17 cellular contexts compared by ENCODE assay signal in genomic region chr12:8156416-8156815, GRCh38. TPM values are rescaled to one million over a fixed set of nuclear protein-coding genes. Genes with fewer than 3 reads are reported as not detected.
DNase-seq lines count a peak whose midpoint lies in the region; ATAC-seq and TF ChIP-seq lines count a peak whose summit lies in the region.
"Had no signal": no experiment of that assay in that cellular context is flagged by ENCODE, and none has a peak within 500 bp of the region (broad histone marks: within the 10 kb centered on the region; RNA-seq: fewer than 3 reads in every experiment).

No MANE protein-coding gene starts in this region.

- H3K36me3 ChIP-seq in RWPE2 (ENCODE audit: low read depth) (no peaks in the 10 kb centered on the region), vagina (no peaks in the 10 kb centered on the region)
- H3K36me3 ChIP-seq: gastroesophageal sphincter had no signal

- H3K36me3 Mint-ChIP-seq in osteocyte (ENCODE audit: unreplicated experiment): no peaks in the 10 kb centered on the region

- H3K4me1 ChIP-seq in RWPE2 (ENCODE audit: insufficient read depth, poor library complexity, severe bottlenecking): peaks cover 14% of the 10 kb centered on the region
- no peaks in the 10 kb centered on the region for H3K4me1 ChIP-seq in vagina
- H3K4me1 ChIP-seq: gastroesophageal sphincter had no signal

- H3K4me3 Mint-ChIP-seq in osteocyte (ENCODE audit: unreplicated experiment): no peak overlapping the region
- H3K4me3 Mint-ChIP-seq: nephron had no signal

- no peaks in the 10 kb centered on the region for H3K9me3 ChIP-seq in RWPE2 (ENCODE audit: severe bottlenecking)
- no peaks in the 10 kb centered on the region for H3K9me3 ChIP-seq in vagina
- H3K9me3 ChIP-seq: gastroesophageal sphincter had no signal

- H3K4me1 Mint-ChIP-seq in osteocyte (ENCODE audit: unreplicated experiment): peaks cover 28% of the 10 kb centered on the region
- H3K4me1 Mint-ChIP-seq: nephron had no signal

- TF ChIP-seq CTCF in RWPE2 (IDR thresholded peaks at IDR 0.05; ENCODE audit: poor library complexity, severe bottlenecking) (no peak), osteocyte (IDR thresholded peaks at IDR 0.05) (no peak), vagina (IDR thresholded peaks at IDR 0.05) (no peak), GM10248 (IDR thresholded peaks at IDR 0.05; ENCODE audit: control extremely low read depth, extremely low read depth, low read depth, missing control alignments) (no peak)

- H3K27ac Mint-ChIP-seq in osteocyte (ENCODE audit: unreplicated experiment): peak overlapping the region; percentile 80

- CTCF ChIA-PET in GM10248 (lab: Yijun Ruan, JAX): no interaction called here

- 0 out of 3 replicates have a peak, but pooled peaks have one; percentile 25 for ATAC-seq in RWPE2 (ENCODE audit: low read depth)
- ATAC-seq: gastroesophageal sphincter, GM12878 had no signal

- H3K27me3 Mint-ChIP-seq in osteocyte (ENCODE audit: unreplicated experiment): no peaks in the 10 kb centered on the region

- peak; percentile 66 for DNase-seq in CD1c-positive myeloid dendritic cell (ENCODE audit: extremely low spot score)
- no peak for DNase-seq in RWPE2 (ENCODE audit: low spot score)
- peak; percentile 5 for DNase-seq in glomerular visceral epithelial cell (ENCODE audit: extremely low spot score)
- DNase-seq in osteocyte (ENCODE audit: extremely low spot score, unreplicated experiment): no peak
- DNase-seq in vagina (ENCODE audit: extremely low spot score in 2 of 2): no peak
- no peak for DNase-seq in caudate nucleus (lab: John Stamatoyannopoulos, UW)
- DNase-seq in GM03348 (ENCODE audit: low spot score): no peak
- DNase-seq in GM10248 (ENCODE audit: extremely low spot score): no peak
- DNase-seq: activated effector memory CD4-positive, alpha-beta T cell treated with Interleukin-2 at 50 U/mL for 16 hours; COR-L47; NCI-H1092; NCI-H2081 treated with DMSO at 0.1 percent for 48 hours; NCI-H524 treated with DMSO at 0.1 percent for 48 hours; T-helper 9 cell had no signal

- intact Hi-C loops in vagina (cut with DNase I): no loop called here

- no peak overlapping the region for H3K4me3 ChIP-seq in RWPE2 (ENCODE audit: severe bottlenecking)
- H3K4me3 ChIP-seq in vagina: no peak overlapping the region
- H3K4me3 ChIP-seq: gastroesophageal sphincter, GM12878 had no signal

- POLR2A ChIA-PET in GM10248 (lab: Yijun Ruan, JAX): no interaction called here

- H3K9me3 Mint-ChIP-seq in osteocyte (ENCODE audit: unreplicated experiment): peaks cover 3% of the 10 kb centered on the region
- H3K9me3 Mint-ChIP-seq: nephron had no signal

- H3K27ac ChIP-seq in RWPE2 (ENCODE audit: poor library complexity, severe bottlenecking): peak overlapping the region; percentile 76
- H3K27ac ChIP-seq in vagina: no peak overlapping the region
- no peak overlapping the region for H3K27ac ChIP-seq in caudate nucleus (ENCODE audit: low read depth, low read length)
- H3K27ac ChIP-seq: gastroesophageal sphincter had no signal

- TF ChIP-seq POLR2A in vagina (IDR thresholded peaks at IDR 0.05): no peak

- no peaks in the 10 kb centered on the region for H3K27me3 ChIP-seq in RWPE2 (ENCODE audit: insufficient read depth, poor library complexity, severe bottlenecking)
- H3K27me3 ChIP-seq in vagina: no peaks in the 10 kb centered on the region
- H3K27me3 ChIP-seq: gastroesophageal sphincter had no signal

RNA-seq across cellular contexts. Expression of gene ZNF705A, which starts 0.4 kb away (rescaled TPM):
- total RNA-seq in osteocyte (not detected in 2 replicates), vagina (not detected)
- total RNA-seq: gastroesophageal sphincter, GM12878 had no signal

RNA-seq across cellular contexts. Expression of gene CLEC4A, which starts 33.0 kb away (rescaled TPM):
- 0.97 and 1.5 TPM in 2 replicates for total RNA-seq in osteocyte
- 2.2 TPM for total RNA-seq in vagina

Comparison
In these comparisons a context has a peak if more than half of its experiments do, and no peak if none do; other contexts are left out.
1. DNase-seq: peak in CD1c-positive myeloid dendritic cell (single experiment) and glomerular visceral epithelial cell (single experiment); none in RWPE2 (single experiment), osteocyte (single experiment), vagina (0 of 2), caudate nucleus (0 of 61), GM03348 (single experiment) and GM10248 (single experiment).